12 cellular contexts compared by ENCODE assay signal in the genomic region with DNA sequence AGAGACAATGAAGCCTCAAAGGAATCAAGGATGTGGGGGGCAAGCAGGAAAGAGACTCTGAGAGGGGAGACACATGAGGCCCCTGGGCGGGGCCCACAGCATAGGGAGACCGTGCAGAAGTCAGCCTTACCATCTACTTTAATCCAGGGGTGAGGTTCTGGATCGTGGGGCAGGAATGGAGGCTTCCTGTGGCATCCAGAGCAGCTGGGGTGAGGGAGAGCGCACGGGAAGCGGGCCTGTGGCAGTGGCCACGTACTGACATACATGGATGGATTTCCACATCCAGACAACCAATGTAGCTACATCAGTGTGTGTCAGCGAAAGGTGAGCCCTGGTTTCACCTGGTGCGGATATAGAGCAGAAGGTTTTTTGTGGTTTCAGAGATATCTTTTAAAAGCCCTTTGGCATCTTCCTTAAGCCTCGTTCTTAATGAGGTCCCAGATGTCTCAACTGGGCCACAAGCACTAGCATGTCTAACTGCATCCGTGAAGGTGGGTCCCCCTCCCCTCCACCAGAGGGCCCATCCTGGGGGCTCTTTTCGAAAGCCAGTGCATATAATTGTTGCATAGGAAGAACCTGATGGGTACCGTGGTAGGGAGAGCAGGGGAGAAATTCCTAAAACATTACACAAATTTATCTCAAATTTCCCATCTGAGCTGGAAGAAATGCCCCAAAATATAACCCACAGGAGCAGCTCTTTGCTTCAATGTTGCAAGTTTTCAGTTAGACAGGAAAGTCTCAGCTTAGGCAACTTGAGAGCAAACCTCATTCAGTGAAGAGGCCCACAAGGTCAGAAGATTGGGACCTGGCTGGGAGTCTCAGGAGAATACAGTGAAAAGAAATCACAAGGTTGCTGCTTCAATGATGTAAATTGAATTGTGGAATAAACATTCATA.
DNase-seq lines count a peak whose midpoint lies in the region; ATAC-seq and TF ChIP-seq lines count a peak whose summit lies in the region.
"Had no signal": no experiment of that assay in that cellular context is flagged by ENCODE, and none has a peak within 500 bp of the region (broad histone marks: within the 10 kb centered on the region; RNA-seq: fewer than 3 reads in every experiment).

No MANE protein-coding gene starts in this region.

- ATAC-seq in GM18502 (IDR thresholded peaks at IDR 0.05; ENCODE audit: poor library complexity, unreplicated experiment) (peak; percentile 44), GM21381 (IDR thresholded peaks at IDR 0.05; ENCODE audit: unreplicated experiment) (peak; percentile 23), HG02981 (IDR thresholded peaks at IDR 0.05; ENCODE audit: unreplicated experiment) (peak; percentile 22), natural killer cell (no peak)

- no peaks in the 10 kb centered on the region for H3K27me3 Mint-ChIP-seq in endodermal cell (ENCODE audit: insufficient read depth)
- H3K27me3 Mint-ChIP-seq in natural killer cell (ENCODE audit: low read depth in 2 of 2) = peaks cover 5 to 13% of the 10 kb centered on the region in 2 donors

- H3K4me3 Mint-ChIP-seq in endodermal cell (no peak overlapping the region), natural killer cell (no peak overlapping the region)
- H3K4me3 Mint-ChIP-seq: activated T-cell treated with anti-CD3 and anti-CD28 coated beads, Interleukin-2, amount 50 U/mL, for 24 hours had no signal

- no peaks in the 10 kb centered on the region for H3K9me3 ChIP-seq in endodermal cell (ENCODE audit: control insufficient read depth, low read length)
- H3K9me3 ChIP-seq: right atrium auricular region had no signal

- TF ChIP-seq CTCF in endodermal cell (conservative IDR thresholded peaks at IDR 0.05) = peak; percentile 19
- TF ChIP-seq CTCF in natural killer cell (IDR thresholded peaks at IDR 0.05) = no peak

- no peak overlapping the region for H3K4me3 ChIP-seq in endodermal cell (ENCODE audit: low read length)
- H3K4me3 ChIP-seq: right atrium auricular region had no signal

- no peak overlapping the region for H3K27ac ChIP-seq in endodermal cell (ENCODE audit: low read depth, low read length)
- H3K27ac ChIP-seq: C4-2B, KMS-11, right atrium auricular region had no signal

- no peaks in the 10 kb centered on the region for H3K4me1 Mint-ChIP-seq in endodermal cell
- no peaks in the 10 kb centered on the region for H3K4me1 Mint-ChIP-seq in natural killer cell

- intact Hi-C loops in natural killer cell (cut with micrococcal nuclease) = no loop called here

- no peak overlapping the region for H3K9ac ChIP-seq in endodermal cell (ENCODE audit: extremely low read depth, low read length, poor library complexity, severe bottlenecking)
- H3K9ac ChIP-seq: KMS-11 had no signal

- H3K9me3 Mint-ChIP-seq in endodermal cell (no peaks in the 10 kb centered on the region), natural killer cell (no peaks in the 10 kb centered on the region)
- H3K9me3 Mint-ChIP-seq: activated T-cell treated with anti-CD3 and anti-CD28 coated beads, Interleukin-2, amount 50 U/mL, for 24 hours had no signal

- H3K27ac Mint-ChIP-seq in endodermal cell (no peak overlapping the region), natural killer cell (no peak overlapping the region)
- H3K27ac Mint-ChIP-seq: activated T-cell treated with anti-CD3 and anti-CD28 coated beads, Interleukin-2, amount 50 U/mL, for 24 hours had no signal

- no peaks in the 10 kb centered on the region for H3K27me3 ChIP-seq in endodermal cell (ENCODE audit: control insufficient read depth, insufficient read depth, low read length, poor library complexity, severe bottlenecking)
- H3K27me3 ChIP-seq: right atrium auricular region had no signal

- no peak for DNase-seq in endodermal cell
- no peak for DNase-seq in inferior parietal cortex (ENCODE audit: extremely low spot score)
- DNase-seq in LoVo (ENCODE audit: low spot score) = no peak
- no peak for DNase-seq in natural killer cell
- no peak for DNase-seq in midbrain (lab: John Stamatoyannopoulos, UW)
- DNase-seq: activated T-cell treated with anti-CD3 and anti-CD28 coated beads, Interleukin-2, amount 50 U/mL, for 24 hours had no signal

- WGBS in endodermal cell (ENCODE audit: insufficient coverage in 1 of 2, insufficient read length in 1 of 2), 2 experiments = 85 to 95% methylated on average over 6 to 12 of the region's 13 CpGs

- no peaks in the 10 kb centered on the region for H3K36me3 ChIP-seq in endodermal cell (ENCODE audit: control insufficient read depth, insufficient read depth, low read length)
- H3K36me3 ChIP-seq: right atrium auricular region had no signal

- H3K4me1 ChIP-seq in endodermal cell (ENCODE audit: control insufficient read depth, insufficient read depth, low read length) = no peaks in the 10 kb centered on the region
- H3K4me1 ChIP-seq: right atrium auricular region had no signal

- H3K36me3 Mint-ChIP-seq in endodermal cell (ENCODE audit: low read depth) = no peaks in the 10 kb centered on the region
- H3K36me3 Mint-ChIP-seq in natural killer cell = no peaks in the 10 kb centered on the region

Comparison
In these comparisons a context has a peak if more than half of its experiments do, and no peak if none do; other contexts are left out.
1. ATAC-seq: peak in GM18502 (single experiment), GM21381 (single experiment) and HG02981 (single experiment); none in natural killer cell (0 of 3).